Comparison of ENCODE assay signal across 8 cellular contexts in the genomic region with DNA sequence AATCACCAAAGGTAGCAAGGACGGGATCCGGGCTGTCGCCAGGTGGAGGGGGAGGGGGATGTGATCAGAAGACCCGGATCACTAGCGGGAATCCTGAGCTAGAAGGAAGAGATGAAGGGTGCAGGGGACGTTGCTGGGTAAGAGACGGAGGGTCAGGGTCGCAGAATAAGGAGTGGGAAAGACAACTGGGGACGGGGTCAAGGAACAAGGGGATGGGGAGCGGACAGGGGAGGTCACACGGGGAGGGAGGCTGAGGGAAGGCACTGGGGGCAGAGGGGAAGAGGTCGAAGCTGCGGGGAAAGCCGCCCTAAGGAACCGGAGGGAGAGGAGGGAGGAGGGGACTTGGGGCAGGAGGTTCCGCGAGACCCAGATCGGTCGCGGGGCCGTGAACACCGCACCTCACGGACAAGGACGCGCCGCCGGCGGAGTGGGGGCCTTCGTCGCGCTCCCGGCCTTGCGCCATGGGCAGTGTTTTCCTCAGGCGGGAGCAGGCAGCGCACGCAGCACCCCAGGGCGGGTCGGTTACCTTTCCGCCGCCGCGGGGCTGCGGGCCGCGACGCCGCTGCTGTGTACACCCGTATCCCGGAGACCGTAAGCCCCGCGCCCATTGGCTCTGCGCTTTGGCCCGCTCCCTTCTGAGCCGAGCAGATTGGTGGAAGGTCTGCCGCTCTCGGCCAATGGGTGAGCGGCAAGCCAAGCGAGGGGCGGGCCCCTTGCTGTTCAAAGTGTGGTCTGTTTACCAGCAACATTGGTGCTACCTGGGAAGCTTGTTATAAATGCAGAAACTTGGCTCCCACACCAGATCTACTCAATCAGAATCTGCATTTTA. TPM values are rescaled to one million over a fixed set of nuclear protein-coding genes. Genes with fewer than 3 reads are reported as not detected.
DNase-seq lines count a peak whose midpoint lies in the region; ATAC-seq lines count a peak whose summit lies in the region.

A gene with protein sequence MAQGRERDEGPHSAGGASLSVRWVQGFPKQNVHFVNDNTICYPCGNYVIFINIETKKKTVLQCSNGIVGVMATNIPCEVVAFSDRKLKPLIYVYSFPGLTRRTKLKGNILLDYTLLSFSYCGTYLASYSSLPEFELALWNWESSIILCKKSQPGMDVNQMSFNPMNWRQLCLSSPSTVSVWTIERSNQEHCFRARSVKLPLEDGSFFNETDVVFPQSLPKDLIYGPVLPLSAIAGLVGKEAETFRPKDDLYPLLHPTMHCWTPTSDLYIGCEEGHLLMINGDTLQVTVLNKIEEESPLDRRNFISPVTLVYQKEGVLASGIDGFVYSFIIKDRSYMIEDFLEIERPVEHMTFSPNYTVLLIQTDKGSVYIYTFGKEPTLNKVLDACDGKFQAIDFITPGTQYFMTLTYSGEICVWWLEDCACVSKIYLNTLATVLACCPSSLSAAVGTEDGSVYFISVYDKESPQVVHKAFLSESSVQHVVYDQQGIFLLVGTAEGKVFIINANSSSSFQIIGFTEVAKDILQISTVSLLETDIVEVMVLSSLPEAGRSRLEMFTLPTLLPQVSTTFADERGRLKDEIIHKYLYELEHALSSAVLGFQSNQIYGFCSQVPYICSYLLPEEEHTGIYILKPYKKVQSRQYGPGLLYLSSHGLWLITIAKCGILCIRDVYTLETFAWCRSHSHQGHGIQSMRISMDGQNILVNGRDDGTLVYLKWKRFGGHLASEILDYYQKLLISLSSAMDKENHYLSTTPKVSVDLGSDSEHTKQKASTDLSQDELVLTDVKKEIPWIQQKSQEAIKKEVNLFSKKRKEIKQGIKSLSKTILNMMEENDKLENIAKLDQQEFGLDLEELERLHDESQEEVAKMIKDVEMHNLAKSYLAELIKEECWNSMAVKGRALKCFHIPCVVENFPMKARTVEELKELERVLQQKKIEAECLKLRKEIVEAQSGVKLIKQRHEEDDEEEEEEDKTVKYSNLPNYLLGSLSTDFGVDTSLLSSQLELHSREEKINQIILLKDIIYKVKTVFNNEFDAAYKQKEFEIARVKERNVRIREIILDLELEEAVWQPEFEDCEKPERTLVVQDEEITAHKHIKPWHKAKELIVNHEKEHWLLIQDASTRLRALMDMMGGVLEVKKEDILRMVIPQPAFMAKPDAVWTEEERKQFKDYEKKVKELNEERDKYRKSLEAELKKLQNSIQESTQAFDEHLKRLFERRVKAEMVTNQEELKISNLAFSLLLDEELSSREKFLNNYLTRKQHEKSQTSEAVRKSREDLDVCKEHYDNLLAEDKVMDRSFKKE (N-terminal part only) (minus strand): TSS at position 581 of the 829 bp plus-strand sequence. CDS start 118 bp downstream, at position 463.

- H3K4me3 Mint-ChIP-seq in CD4-positive, alpha-beta memory T cell, result peak within 1 kb of the TSS; percentile 84 to 94 (median 90)
- H3K4me3 Mint-ChIP-seq in memory B cell, result peak within 1 kb of the TSS; percentile 96

- POLR2A ChIA-PET in CD4-positive, alpha-beta memory T cell (lab: Charles Lee; ENCODE audit: partially characterized antibody), result interaction anchor here (0.9 to 2.4 kb wide), 4 partner anchors 9 to 110 kb away, joined by 3 to 14 read pairs (median 6); a partner anchor contains a TSS

- H3K27ac Mint-ChIP-seq in CD4-positive, alpha-beta memory T cell, result peak within 1 kb of the TSS; percentile 82 to 96 (median 92)
- peak within 1 kb of the TSS; percentile 98 for H3K27ac Mint-ChIP-seq in memory B cell

- peaks cover 6% of the 10 kb centered on the region for H3K4me1 ChIP-seq in CD4-positive, alpha-beta memory T cell (ENCODE audit: insufficient read depth, low read length)
- H3K4me1 ChIP-seq in endocrine pancreas (ENCODE audit: control insufficient read depth, insufficient read depth, low read length), result no peaks in the 10 kb centered on the region

- peak; percentile 100 for ATAC-seq in GM21360 (IDR thresholded peaks at IDR 0.05; ENCODE audit: unreplicated experiment)
- peak; percentile 99 for ATAC-seq in memory B cell (ENCODE audit: low read depth)

- peak; percentile 99 to 100 (median 99) for DNase-seq in CD4-positive, alpha-beta memory T cell
- DNase-seq in HS-5 (ENCODE audit: low read depth) (peak; percentile 76), NOMO-1 treated with dmso at 0.1 percent for 144 hours (lab: John Stamatoyannopoulos, UW; ENCODE audit: unreplicated experiment) (peak; percentile 94), memory B cell (ENCODE audit: low spot score in 2 of 2) (peak; percentile 99)
- peak; percentile 98 for DNase-seq in activated CD8-positive, alpha-beta memory T cell treated with anti-CD3 and anti-CD28 coated beads, Interleukin-2, amount 50 U/mL, for 24 hours (ENCODE audit: extremely low read depth)
- peak; percentile 98 to 99 (median 98) for DNase-seq in stimulated activated CD4-positive, alpha-beta T cell treated with anti-CD3 and anti-CD28 coated beads, TNF-alpha, amount 100 ng/mL, for 48 hours (ENCODE audit: low read depth in 3 of 3)

- peaks cover 0 to 5% of the 10 kb centered on the region in 2 donors for H3K36me3 Mint-ChIP-seq in CD4-positive, alpha-beta memory T cell
- H3K36me3 Mint-ChIP-seq in memory B cell, result peaks cover 4% of the 10 kb centered on the region

- H3K27me3 ChIP-seq in CD4-positive, alpha-beta memory T cell (ENCODE audit: insufficient read depth, low read length), result peaks cover 5% of the 10 kb centered on the region
- H3K27me3 ChIP-seq in endocrine pancreas (ENCODE audit: control insufficient read depth, insufficient read depth, low read length), result no peaks in the 10 kb centered on the region

- H3K27ac ChIP-seq in CD4-positive, alpha-beta memory T cell (ENCODE audit: low read depth, low read length), result peak within 1 kb of the TSS; percentile 49

- H3K9ac ChIP-seq in endocrine pancreas (ENCODE audit: control insufficient read depth, insufficient read depth, low read length), result peak within 1 kb of the TSS; percentile 91

- peaks cover 9 to 17% of the 10 kb centered on the region in 2 donors for H3K27me3 Mint-ChIP-seq in CD4-positive, alpha-beta memory T cell
- peaks cover 19% of the 10 kb centered on the region for H3K27me3 Mint-ChIP-seq in memory B cell

- peaks cover 0 to 11% (median 5%) of the 10 kb centered on the region in 8 donors for H3K9me3 Mint-ChIP-seq in CD4-positive, alpha-beta memory T cell
- peaks cover 7% of the 10 kb centered on the region for H3K9me3 Mint-ChIP-seq in memory B cell

- CTCF ChIA-PET in CD4-positive, alpha-beta memory T cell (lab: Charles Lee; ENCODE audit: partially characterized antibody), result interaction anchor here (1.0 to 4.2 kb wide), 4 partner anchors 23 to 342 kb away, joined by 3 to 20 read pairs (median 4); a partner anchor contains a TSS

- H3K4me1 Mint-ChIP-seq in CD4-positive, alpha-beta memory T cell, result peaks cover 6 to 19% (median 11%) of the 10 kb centered on the region in 4 donors
- peaks cover 9% of the 10 kb centered on the region for H3K4me1 Mint-ChIP-seq in memory B cell

- intact Hi-C loops in CD4-positive, alpha-beta memory T cell (cut with micrococcal nuclease), result loop anchor here (1.0 to 2.0 kb wide), 4 partner anchors 22 to 315 kb away; a partner anchor contains a TSS

- peak within 1 kb of the TSS; percentile 57 to 64 for H3K4me3 ChIP-seq in CD4-positive, alpha-beta memory T cell (ENCODE audit: low read length in 2 of 2)
- H3K4me3 ChIP-seq in endocrine pancreas (ENCODE audit: control insufficient read depth, insufficient read depth, low read length), result peak within 1 kb of the TSS; percentile 85

- no peaks in the 10 kb centered on the region for H3K36me3 ChIP-seq in CD4-positive, alpha-beta memory T cell (ENCODE audit: insufficient read depth, low read length)
- no peaks in the 10 kb centered on the region for H3K36me3 ChIP-seq in endocrine pancreas (ENCODE audit: control insufficient read depth, insufficient read depth, low read length)

- H3K9me3 ChIP-seq in CD4-positive, alpha-beta memory T cell (ENCODE audit: control insufficient read depth in 1 of 2, low read length in 2 of 2), result no peaks in the 10 kb centered on the region
- H3K9me3 ChIP-seq in endocrine pancreas (ENCODE audit: control insufficient read depth, low read length), result no peaks in the 10 kb centered on the region

RNA-seq across cellular contexts. Expression of the gene that starts here (rescaled TPM):
- total RNA-seq in CD4-positive, alpha-beta memory T cell, result not detected
- not detected for polyA plus RNA-seq in CD4-positive, alpha-beta memory T cell

Comparison
In these comparisons a context has a peak if more than half of its experiments do, and no peak if none do; other contexts are left out.
1. Peak in every context shown above with its lines: DNase-seq, ATAC-seq, H3K4me3 ChIP-seq and H3K27ac ChIP-seq.
2. Peak in DNase-seq, H3K4me3 ChIP-seq and H3K27ac ChIP-seq in CD4-positive, alpha-beta memory T cell; RNA of the gene not detected or under 1 TPM.